ENCODE assay signal across 2 cellular contexts in genomic region chr2:23387849-23388248, GRCh38.
A peak's percentile ranks its signal among the peaks of the same experiment; 100 is the strongest.
TF ChIP-seq lines count a peak whose summit lies in the region.

No MANE protein-coding gene starts in this region.

TF ChIP-seq in A549, 52 proteins besides CTCF, POLR2A, EP300 and RAD21:
- TF ChIP-seq CBX8 (IDR thresholded peaks at IDR 0.05) (peak; percentile 99), JUN (IDR thresholded peaks at IDR 0.05) (no peak), CHD2 (IDR thresholded peaks at IDR 0.05; ENCODE audit: low read length, partially characterized antibody) (no peak), RNF2 (IDR thresholded peaks at IDR 0.05; ENCODE audit: borderline replicate concordance, low read depth) (peak; percentile 99), MYC (IDR thresholded peaks at IDR 0.05; ENCODE audit: borderline replicate concordance, low read length) (no peak)
- TF ChIP-seq, protein P1, sequence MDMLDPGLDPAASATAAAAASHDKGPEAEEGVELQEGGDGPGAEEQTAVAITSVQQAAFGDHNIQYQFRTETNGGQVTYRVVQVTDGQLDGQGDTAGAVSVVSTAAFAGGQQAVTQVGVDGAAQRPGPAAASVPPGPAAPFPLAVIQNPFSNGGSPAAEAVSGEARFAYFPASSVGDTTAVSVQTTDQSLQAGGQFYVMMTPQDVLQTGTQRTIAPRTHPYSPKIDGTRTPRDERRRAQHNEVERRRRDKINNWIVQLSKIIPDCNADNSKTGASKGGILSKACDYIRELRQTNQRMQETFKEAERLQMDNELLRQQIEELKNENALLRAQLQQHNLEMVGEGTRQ (IDR thresholded peaks at IDR 0.05): no peak
- TF ChIP-seq, protein P2, sequence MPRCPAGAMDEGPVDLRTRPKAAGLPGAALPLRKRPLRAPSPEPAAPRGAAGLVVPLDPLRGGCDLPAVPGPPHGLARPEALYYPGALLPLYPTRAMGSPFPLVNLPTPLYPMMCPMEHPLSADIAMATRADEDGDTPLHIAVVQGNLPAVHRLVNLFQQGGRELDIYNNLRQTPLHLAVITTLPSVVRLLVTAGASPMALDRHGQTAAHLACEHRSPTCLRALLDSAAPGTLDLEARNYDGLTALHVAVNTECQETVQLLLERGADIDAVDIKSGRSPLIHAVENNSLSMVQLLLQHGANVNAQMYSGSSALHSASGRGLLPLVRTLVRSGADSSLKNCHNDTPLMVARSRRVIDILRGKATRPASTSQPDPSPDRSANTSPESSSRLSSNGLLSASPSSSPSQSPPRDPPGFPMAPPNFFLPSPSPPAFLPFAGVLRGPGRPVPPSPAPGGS (IDR thresholded peaks at IDR 0.05): no peak

TF ChIP-seq in HCT116, 20 proteins besides CTCF, POLR2A, EP300 and RAD21:
- no peak for TF ChIP-seq ATF3 (IDR thresholded peaks at IDR 0.05)
- no peak for TF ChIP-seq JUND (IDR thresholded peaks at IDR 0.05)
- TF ChIP-seq SIN3A (IDR thresholded peaks at IDR 0.05; ENCODE audit: low read depth): no peak
- no peak for TF ChIP-seq CBX3 (IDR thresholded peaks at IDR 0.05; ENCODE audit: low read depth)
